25 cellular contexts compared by ENCODE assay signal in the genomic region with DNA sequence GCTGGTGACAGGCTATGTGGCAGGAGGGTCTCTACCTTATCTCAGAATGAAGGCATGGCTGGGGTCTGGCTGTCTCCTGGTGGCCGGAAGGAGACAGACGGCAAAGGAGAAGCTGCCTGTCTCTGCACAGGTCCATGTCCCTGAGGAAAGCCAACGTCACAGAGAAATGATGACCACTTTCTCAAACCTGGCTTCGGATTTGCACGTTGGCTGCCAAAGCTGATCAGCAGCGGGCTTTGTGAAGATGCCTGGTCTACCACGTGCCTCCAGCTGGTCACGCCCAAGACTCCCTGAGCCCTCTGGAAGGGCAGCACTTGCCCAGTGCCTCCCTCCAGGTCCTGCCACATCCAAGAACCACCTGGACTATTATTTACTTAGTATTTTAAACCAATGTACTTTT. TPM values are rescaled to one million over a fixed set of nuclear protein-coding genes. Genes with fewer than 3 reads are reported as not detected.
DNase-seq lines count a peak whose midpoint lies in the region; ATAC-seq lines count a peak whose summit lies in the region.
"Had no signal": no experiment of that assay in that cellular context is flagged by ENCODE, and none has a peak within 500 bp of the region (broad histone marks: within the 10 kb centered on the region; RNA-seq: fewer than 3 reads in every experiment).

No MANE protein-coding gene starts in this region.

- H3K36me3 Mint-ChIP-seq in effector memory CD8-positive, alpha-beta T cell (ENCODE audit: insufficient read depth) = peaks cover 6% of the 10 kb centered on the region
- peaks cover 23% of the 10 kb centered on the region for H3K36me3 Mint-ChIP-seq in stimulated activated memory B cell treated with anti-CD40 and anti-IgM and Interleukin-4, amounts not matched to agents 10 μg/mL and 1 μg/mL and 100 μg/mL, for 72 hours

- no peak overlapping the region for H3K4me3 Mint-ChIP-seq in effector memory CD8-positive, alpha-beta T cell
- no peak overlapping the region for H3K4me3 Mint-ChIP-seq in stimulated activated memory B cell treated with anti-CD40 and anti-IgM and Interleukin-4, amounts not matched to agents 10 μg/mL and 1 μg/mL and 100 μg/mL, for 72 hours

- H2BK5ac ChIP-seq in mesendoderm (ENCODE audit: low read length) = no peak overlapping the region

- no peak overlapping the region for H3K27ac ChIP-seq in mesendoderm (ENCODE audit: low read depth, low read length)
- H3K27ac ChIP-seq: HL-60, lower lobe of right lung, RWPE1, testis, vagina, WERI-Rb-1 had no signal

- H3K9me3 Mint-ChIP-seq in effector memory CD8-positive, alpha-beta T cell = no peaks in the 10 kb centered on the region
- no peaks in the 10 kb centered on the region for H3K9me3 Mint-ChIP-seq in stimulated activated memory B cell treated with anti-CD40 and anti-IgM and Interleukin-4, amounts not matched to agents 10 μg/mL and 1 μg/mL and 100 μg/mL, for 72 hours

- no peak overlapping the region for H2BK15ac ChIP-seq in mesendoderm (replicated peaks; ENCODE audit: low read depth)

- no peaks in the 10 kb centered on the region for H3K27me3 ChIP-seq in mesendoderm (ENCODE audit: insufficient read depth, low read length, poor library complexity)
- H3K27me3 ChIP-seq: BLaER1 treated with 17β-estradiol and CSF1 and Interleukin-3, amounts not matched to agents 10 nM and 100 nM; testis; vagina had no signal

- H3K79me1 ChIP-seq in mesendoderm (ENCODE audit: low read length) = peaks cover 16% of the 10 kb centered on the region

- H3K79me2 ChIP-seq in mesendoderm (ENCODE audit: control insufficient read depth, insufficient read depth, low read length) = no peaks in the 10 kb centered on the region

- no peak overlapping the region for H3K4me3 ChIP-seq in mesendoderm (ENCODE audit: low read length)
- H3K4me3 ChIP-seq: BLaER1 treated with 17β-estradiol and CSF1 and Interleukin-3, amounts not matched to agents 10 nM and 100 nM; coronary artery; lower lobe of right lung; testis; vagina had no signal

- H3K18ac ChIP-seq in mesendoderm (ENCODE audit: low read length) = no peak overlapping the region

- intact Hi-C loops in Right ventricle myocardium superior (cut with DNase I) (no loop called here), left cardiac atrium (cut with DNase I) (loop anchor here in 1 of 2 donors (10.0 kb wide), 1 partner anchor 359 kb away; no protein-coding TSS in a partner anchor)

- peaks cover 47 to 55% of the 10 kb centered on the region in 2 donors for H3K4me1 Mint-ChIP-seq in effector memory CD8-positive, alpha-beta T cell (ENCODE audit: low read depth in 2 of 2)
- H3K4me1 Mint-ChIP-seq in stimulated activated memory B cell treated with anti-CD40 and anti-IgM and Interleukin-4, amounts not matched to agents 10 μg/mL and 1 μg/mL and 100 μg/mL, for 72 hours = peaks cover 91% of the 10 kb centered on the region

- ATAC-seq in Right ventricle myocardium superior (ENCODE audit: poor library complexity) = peak; percentile 12
- no peak for ATAC-seq in left cardiac atrium
- no peak for ATAC-seq in effector memory CD8-positive, alpha-beta T cell (replicated peaks)
- no peak for ATAC-seq in stimulated activated memory B cell treated with anti-CD40 and anti-IgM and Interleukin-4, amounts not matched to agents 10 μg/mL and 1 μg/mL and 100 μg/mL, for 72 hours
- ATAC-seq in HG02642 (IDR thresholded peaks at IDR 0.05; ENCODE audit: poor library complexity, unreplicated experiment) = no peak
- ATAC-seq: lower lobe of right lung had no signal

- no peaks in the 10 kb centered on the region for H3K27me3 Mint-ChIP-seq in effector memory CD8-positive, alpha-beta T cell
- no peaks in the 10 kb centered on the region for H3K27me3 Mint-ChIP-seq in stimulated activated memory B cell treated with anti-CD40 and anti-IgM and Interleukin-4, amounts not matched to agents 10 μg/mL and 1 μg/mL and 100 μg/mL, for 72 hours

- DNase-seq in Right ventricle myocardium superior (no peak), left cardiac atrium (no peak), NCI-H2029 (lab: John Stamatoyannopoulos, UW) (peak; percentile 46), mesendoderm (no peak), NCI-H82 treated with DMSO at 0.1 percent for 48 hours (lab: John Stamatoyannopoulos, UW; ENCODE audit: unreplicated experiment) (no peak)
- DNase-seq in effector memory CD8-positive, alpha-beta T cell = no peak
- DNase-seq: activated effector memory CD4-positive, alpha-beta T cell treated with anti-CD3 and anti-CD28 coated beads, Interleukin-2, amount 50 U/mL, for 16 hours; HCEC 1CT; lower lobe of right lung; NCI-H1092; NCI-H187 treated with DMSO at 0.1 percent for 48 hours; NCI-H226; stimulated activated CD4-positive, alpha-beta T cell treated with anti-CD3 and anti-CD28 coated beads, Interleukin-2, amount 100 ng/mL, for 48 hours; stimulated activated naive CD4-positive, alpha-beta T cell; T-helper 9 cell; testis; WERI-Rb-1 had no signal

- H3K4ac ChIP-seq in mesendoderm (ENCODE audit: low read depth, low read length) = no peak overlapping the region

- H4K8ac ChIP-seq in mesendoderm (ENCODE audit: low read depth, low read length) = no peak overlapping the region

- no peak overlapping the region for H3K56ac ChIP-seq in mesendoderm (ENCODE audit: low read length)

- H3K4me1 ChIP-seq in mesendoderm (ENCODE audit: control insufficient read depth, low read depth, low read length) = no peaks in the 10 kb centered on the region

- no peaks in the 10 kb centered on the region for H3K36me3 ChIP-seq in mesendoderm (ENCODE audit: control insufficient read depth, insufficient read depth, low read length)

- H3K27ac Mint-ChIP-seq in effector memory CD8-positive, alpha-beta T cell = peak overlapping the region; percentile 25 to 75
- H3K27ac Mint-ChIP-seq in stimulated activated memory B cell treated with anti-CD40 and anti-IgM and Interleukin-4, amounts not matched to agents 10 μg/mL and 1 μg/mL and 100 μg/mL, for 72 hours = peak overlapping the region; percentile 62

- no peak overlapping the region for H3K4me2 ChIP-seq in mesendoderm (ENCODE audit: low read length)

- no peak overlapping the region for H3K9ac ChIP-seq in mesendoderm (ENCODE audit: low read length)

- no CpG with 5 or more reads among the region's 8 CpGs for WGBS in mesendoderm (ENCODE audit: extremely low coverage, insufficient coverage, low lambda C conversion rate)

- H3K23ac ChIP-seq in mesendoderm (ENCODE audit: low read length) = no peak overlapping the region

- H2AK5ac ChIP-seq in mesendoderm (ENCODE audit: low read length) = no peak overlapping the region

- no peak overlapping the region for H4K5ac ChIP-seq in mesendoderm (ENCODE audit: low read length)

- no peak overlapping the region for H2BK120ac ChIP-seq in mesendoderm (ENCODE audit: low read depth, low read length)

RNA-seq across cellular contexts. Expression of a gene that starts 8.4 kb away (rescaled TPM):
- total RNA-seq in Right ventricle myocardium superior = 112 TPM
- total RNA-seq in left cardiac atrium = 10 to 100 TPM; 68.5 to 84.9 TPM
- polyA plus RNA-seq in mesendoderm (2013, experiment 1 of 2) = 19.9 TPM
- 18.6 TPM for polyA plus RNA-seq in mesendoderm (2013, experiment 2 of 2)

RNA-seq across cellular contexts. Expression of a gene that starts 10.5 kb away (rescaled TPM):
- 20.9 TPM for total RNA-seq in Right ventricle myocardium superior
- total RNA-seq in left cardiac atrium = 10 to 100 TPM; 25.5 to 30.2 TPM
- 13.1 TPM for polyA plus RNA-seq in mesendoderm (2013, experiment 1 of 2)
- polyA plus RNA-seq in mesendoderm (2013, experiment 2 of 2) = 13.2 TPM

RNA-seq across cellular contexts. Expression of a gene that starts 56.9 kb away (rescaled TPM):
- total RNA-seq in Right ventricle myocardium superior (7.9 TPM), left cardiac atrium (1 to 10 TPM; 6.6 to 9.9 TPM)
- 0.07 TPM for polyA plus RNA-seq in mesendoderm (2013, experiment 1 of 2)
- 0.03 TPM for polyA plus RNA-seq in mesendoderm (2013, experiment 2 of 2)
- total RNA-seq: Daoy had no signal
